In genomic region chrX:37653397-37654085, GRCh38 we compare ENCODE assay signal across 2 cellular contexts.
TF ChIP-seq lines count a peak whose summit lies in the region.

No MANE protein-coding gene starts in this region.

TF ChIP-seq in HEK293, 187 proteins besides CTCF, POLR2A, EP300 and RAD21 (continued from another document):
- TF ChIP-seq ATF2 (tag by site-specific recombination; IDR thresholded peaks at IDR 0.05; ENCODE audit: low read depth): peak; percentile 64
- TF ChIP-seq SCRT1 (tag by site-specific recombination; IDR thresholded peaks at IDR 0.05; ENCODE audit: borderline replicate concordance): no peak
- TF ChIP-seq PATZ1 (tag by site-specific recombination; IDR thresholded peaks at IDR 0.05): no peak

TF ChIP-seq in K562, 482 proteins besides CTCF, POLR2A, EP300 and RAD21 (continued from another document):
- TF ChIP-seq ZNF277 (CRISPR knock-in tag; IDR thresholded peaks at IDR 0.05; ENCODE audit: borderline replicate concordance): no peak
- TF ChIP-seq MEF2D (tag; conservative IDR thresholded peaks at IDR 0.05; ENCODE audit: low read depth): no peak
- TF ChIP-seq ZBTB26 (CRISPR knock-in tag; IDR thresholded peaks at IDR 0.05): no peak
- no peak for TF ChIP-seq ZFPM2 (CRISPR knock-in tag; IDR thresholded peaks at IDR 0.05)
- TF ChIP-seq GMEB1 (CRISPR knock-in tag; IDR thresholded peaks at IDR 0.05): no peak
- TF ChIP-seq CEBPG (CRISPR knock-in tag; IDR thresholded peaks at IDR 0.05): no peak
- peak; percentile 62 to 78; a peak in 3 of 4 replicates for TF ChIP-seq CEBPG (tag; conservative IDR thresholded peaks at IDR 0.05 in 1 of 2, IDR thresholded peaks at IDR 0.05 in 1 of 2)
- no peak for TF ChIP-seq NCOA6 (IDR thresholded peaks at IDR 0.05)
- no peak for TF ChIP-seq MEF2A (IDR thresholded peaks at IDR 0.05; ENCODE audit: control insufficient read depth, low read depth, low read length)
- TF ChIP-seq POLR2H (tag; IDR thresholded peaks at IDR 0.05; ENCODE audit: low read depth): no peak
- no peak for TF ChIP-seq HNRNPH1 (optimal IDR thresholded peaks at IDR 0.05; ENCODE audit: low read depth, low read length)
- no peak for TF ChIP-seq ELK3 (CRISPR knock-in tag; IDR thresholded peaks at IDR 0.05)
- TF ChIP-seq NFE2 (IDR thresholded peaks at IDR 0.05; ENCODE audit: low read depth): no peak
- peak; percentile 89 for TF ChIP-seq ATF3 (IDR thresholded peaks at IDR 0.05)
- TF ChIP-seq ATF3 (CRISPR knock-in tag; conservative IDR thresholded peaks at IDR 0.05): no peak
- TF ChIP-seq TRIM24 (IDR thresholded peaks at IDR 0.05): no peak
- peak; percentile 33; the same call in 1 of the 2 replicates for TF ChIP-seq CEBPB (tag; IDR thresholded peaks at IDR 0.05)
- TF ChIP-seq EWSR1 (IDR thresholded peaks at IDR 0.05; ENCODE audit: borderline replicate concordance, low read depth, partially characterized antibody): no peak
- TF ChIP-seq FOSL1 (tag; conservative IDR thresholded peaks at IDR 0.05): 0 out of 2 replicates have a peak, but pooled peaks have one; percentile 1
- TF ChIP-seq ATF7 (IDR thresholded peaks at IDR 0.05): peak; percentile 46; the same call in 1 of the 2 replicates
- TF ChIP-seq SAFB (IDR thresholded peaks at IDR 0.05; ENCODE audit: borderline replicate concordance, low read depth, low read length): no peak
- no peak for TF ChIP-seq CHCHD3 (CRISPR knock-in tag; IDR thresholded peaks at IDR 0.05)
- TF ChIP-seq TEAD4 (IDR thresholded peaks at IDR 0.05; ENCODE audit: low read length): 0 out of 2 replicates have a peak, but pooled peaks have one; percentile 3
- TF ChIP-seq TEAD4 (CRISPR knock-in tag; IDR thresholded peaks at IDR 0.05; ENCODE audit: borderline replicate concordance): no peak
- no peak for TF ChIP-seq ZC3H8 (IDR thresholded peaks at IDR 0.05)
- TF ChIP-seq CXXC5 (CRISPR knock-in tag; IDR thresholded peaks at IDR 0.05): no peak
- TF ChIP-seq FOXO4 (CRISPR knock-in tag; IDR thresholded peaks at IDR 0.05): no peak
